1 cellular context compared by ENCODE assay signal in the genomic region with DNA sequence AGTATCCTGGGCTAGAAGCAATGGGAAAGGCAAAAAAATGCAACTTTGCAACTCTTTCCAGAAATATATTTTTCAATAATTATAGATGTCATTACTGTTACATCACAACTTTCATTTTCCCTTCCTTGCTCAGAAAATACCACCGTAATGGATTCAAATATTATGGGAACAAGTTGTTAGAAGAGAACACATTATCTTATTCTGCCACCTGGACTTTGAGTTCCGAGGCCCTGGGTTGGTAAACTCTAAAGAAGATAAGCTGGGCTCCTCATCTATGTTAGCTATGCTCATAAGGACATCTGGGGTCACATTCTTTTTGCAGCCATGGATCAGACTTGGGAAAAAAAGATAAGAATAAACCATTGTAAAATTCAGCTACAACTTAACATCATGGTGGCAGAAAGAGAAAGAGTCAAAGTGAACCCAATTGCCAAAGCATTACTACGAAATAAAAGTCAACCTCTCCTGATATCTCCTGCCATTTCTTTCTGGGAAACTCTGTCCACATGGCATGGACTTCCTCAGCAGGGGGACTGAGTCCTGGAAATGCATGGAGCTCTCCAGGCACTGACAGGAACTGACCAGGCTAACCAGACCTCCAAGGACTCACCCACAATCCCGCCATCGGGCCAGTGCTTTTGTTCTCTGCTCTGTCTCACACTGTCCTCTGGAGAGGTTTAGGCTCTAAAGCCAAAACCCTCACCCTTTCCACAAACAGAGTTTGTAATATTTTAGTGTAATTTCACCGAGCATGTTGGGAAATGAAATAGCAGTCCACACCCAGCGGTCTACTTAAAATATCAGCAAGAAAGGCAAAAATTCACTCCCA.
TF ChIP-seq lines count a peak whose summit lies in the region.

No MANE protein-coding gene starts in this region.

TF ChIP-seq in K562, 482 proteins besides CTCF, POLR2A, EP300 and RAD21 (continued from another document and continues in another):
- TF ChIP-seq, protein P1, sequence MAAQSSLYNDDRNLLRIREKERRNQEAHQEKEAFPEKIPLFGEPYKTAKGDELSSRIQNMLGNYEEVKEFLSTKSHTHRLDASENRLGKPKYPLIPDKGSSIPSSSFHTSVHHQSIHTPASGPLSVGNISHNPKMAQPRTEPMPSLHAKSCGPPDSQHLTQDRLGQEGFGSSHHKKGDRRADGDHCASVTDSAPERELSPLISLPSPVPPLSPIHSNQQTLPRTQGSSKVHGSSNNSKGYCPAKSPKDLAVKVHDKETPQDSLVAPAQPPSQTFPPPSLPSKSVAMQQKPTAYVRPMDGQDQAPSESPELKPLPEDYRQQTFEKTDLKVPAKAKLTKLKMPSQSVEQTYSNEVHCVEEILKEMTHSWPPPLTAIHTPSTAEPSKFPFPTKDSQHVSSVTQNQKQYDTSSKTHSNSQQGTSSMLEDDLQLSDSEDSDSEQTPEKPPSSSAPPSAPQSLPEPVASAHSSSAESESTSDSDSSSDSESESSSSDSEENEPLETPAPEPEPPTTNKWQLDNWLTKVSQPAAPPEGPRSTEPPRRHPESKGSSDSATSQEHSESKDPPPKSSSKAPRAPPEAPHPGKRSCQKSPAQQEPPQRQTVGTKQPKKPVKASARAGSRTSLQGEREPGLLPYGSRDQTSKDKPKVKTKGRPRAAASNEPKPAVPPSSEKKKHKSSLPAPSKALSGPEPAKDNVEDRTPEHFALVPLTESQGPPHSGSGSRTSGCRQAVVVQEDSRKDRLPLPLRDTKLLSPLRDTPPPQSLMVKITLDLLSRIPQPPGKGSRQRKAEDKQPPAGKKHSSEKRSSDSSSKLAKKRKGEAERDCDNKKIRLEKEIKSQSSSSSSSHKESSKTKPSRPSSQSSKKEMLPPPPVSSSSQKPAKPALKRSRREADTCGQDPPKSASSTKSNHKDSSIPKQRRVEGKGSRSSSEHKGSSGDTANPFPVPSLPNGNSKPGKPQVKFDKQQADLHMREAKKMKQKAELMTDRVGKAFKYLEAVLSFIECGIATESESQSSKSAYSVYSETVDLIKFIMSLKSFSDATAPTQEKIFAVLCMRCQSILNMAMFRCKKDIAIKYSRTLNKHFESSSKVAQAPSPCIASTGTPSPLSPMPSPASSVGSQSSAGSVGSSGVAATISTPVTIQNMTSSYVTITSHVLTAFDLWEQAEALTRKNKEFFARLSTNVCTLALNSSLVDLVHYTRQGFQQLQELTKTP (IDR thresholded peaks at IDR 0.05; ENCODE audit: low read depth in 1 of 2, partially characterized antibody in 2 of 2): peak in 1 of 2 experiments; percentile 59
- TF ChIP-seq BACH1 (tag; IDR thresholded peaks at IDR 0.05) (no peak), SMARCA4 (IDR thresholded peaks at IDR 0.05) (peak; percentile 94), MECOM (CRISPR knock-in tag; IDR thresholded peaks at IDR 0.05) (0 out of 2 replicates have a peak, but pooled peaks have one; percentile 65), DLX4 (CRISPR knock-in tag; IDR thresholded peaks at IDR 0.05) (no peak), ZNF584 (CRISPR knock-in tag; IDR thresholded peaks at IDR 0.05; ENCODE audit: low read depth) (no peak), SPI1 (IDR thresholded peaks at IDR 0.05; ENCODE audit: borderline replicate concordance, low read depth, low read length) (peak; percentile 8; the same call in 1 of the 2 replicates), SAFB2 (IDR thresholded peaks at IDR 0.05; ENCODE audit: borderline replicate concordance, low read depth, low read length, severe bottlenecking) (no peak), GATAD2B (IDR thresholded peaks at IDR 0.05; ENCODE audit: borderline replicate concordance) (peak; percentile 36; the same call in 1 of the 2 replicates), RCOR1 (IDR thresholded peaks at IDR 0.05; ENCODE audit: borderline replicate concordance in 1 of 2, low read depth in 2 of 2, low read length in 2 of 2) (peak in 1 of 2 experiments; percentile 79; a peak in 1 of 4 replicates), SMARCC2 (IDR thresholded peaks at IDR 0.05; ENCODE audit: low read depth) (peak; percentile 86; the same call in 1 of the 2 replicates), CREB1 (IDR thresholded peaks at IDR 0.05) (no peak), CREB1 (CRISPR knock-in tag; IDR thresholded peaks at IDR 0.05) (no peak), ZNF778 (CRISPR knock-in tag; IDR thresholded peaks at IDR 0.05) (no peak), FOXP1 (CRISPR knock-in tag; IDR thresholded peaks at IDR 0.05) (no peak), SMAD2 (IDR thresholded peaks at IDR 0.05; ENCODE audit: low read depth, low read length) (no peak), TEAD2 (tag; IDR thresholded peaks at IDR 0.05) (0 out of 2 replicates have a peak, but pooled peaks have one; percentile 26), ETV6 (IDR thresholded peaks at IDR 0.05; ENCODE audit: borderline replicate concordance in 1 of 2, low read depth in 2 of 2, low read length in 1 of 2) (no peak), ETV6 (CRISPR knock-in tag; IDR thresholded peaks at IDR 0.05; ENCODE audit: borderline replicate concordance) (no peak), ZBTB7A (IDR thresholded peaks at IDR 0.05; ENCODE audit: borderline replicate concordance, control insufficient read depth, low read depth, low read length) (no peak), DMBX1 (CRISPR knock-in tag; IDR thresholded peaks at IDR 0.05; ENCODE audit: borderline replicate concordance) (0 out of 2 replicates have a peak, but pooled peaks have one; percentile 33), ZNF274 (IDR thresholded peaks at IDR 0.05; ENCODE audit: borderline replicate concordance, low read depth, low read length) (no peak), USF2 (CRISPR knock-in tag; IDR thresholded peaks at IDR 0.05) (no peak), POLR2H (tag; IDR thresholded peaks at IDR 0.05; ENCODE audit: low read depth) (peak; percentile 31; the same call in 1 of the 2 replicates), MYC (IDR thresholded peaks at IDR 0.05; ENCODE audit: low read depth, low read length) (peak; percentile 8; the same call in 1 of the 2 replicates), MYC (CRISPR knock-in tag; IDR thresholded peaks at IDR 0.05; ENCODE audit: borderline replicate concordance, low read depth) (no peak), MAFF (IDR thresholded peaks at IDR 0.05; ENCODE audit: low read length) (no peak), CCNT2 (IDR thresholded peaks at IDR 0.05; ENCODE audit: borderline replicate concordance, extremely low read depth, insufficient read length, low read depth, low read length) (peak; percentile 90), PRMT5 (CRISPR knock-in tag; IDR thresholded peaks at IDR 0.05) (no peak), ZNF217 (CRISPR knock-in tag; IDR thresholded peaks at IDR 0.05) (no peak), ZNF253 (CRISPR knock-in tag; conservative IDR thresholded peaks at IDR 0.05) (no peak), OTX1 (CRISPR knock-in tag; IDR thresholded peaks at IDR 0.05) (0 out of 2 replicates have a peak, but pooled peaks have one; percentile 43), ZKSCAN8 (CRISPR knock-in tag; IDR thresholded peaks at IDR 0.05) (peak; percentile 50; the same call in 1 of the 2 replicates), ZNF77 (CRISPR knock-in tag; IDR thresholded peaks at IDR 0.05) (no peak), PHF8 (IDR thresholded peaks at IDR 0.05; ENCODE audit: borderline replicate concordance, low read length) (no peak), FOSL1 (tag; conservative IDR thresholded peaks at IDR 0.05) (peak; percentile 61), SRSF7 (optimal IDR thresholded peaks at IDR 0.05; ENCODE audit: low read depth, low read length) (no peak), HSF4 (CRISPR knock-in tag; IDR thresholded peaks at IDR 0.05; ENCODE audit: borderline replicate concordance) (no peak), TEAD1 (CRISPR knock-in tag; IDR thresholded peaks at IDR 0.05) (peak in 1 of 2 experiments; percentile 52; a peak in 1 of 4 replicates), ARID1B (IDR thresholded peaks at IDR 0.05) (peak; percentile 96), NFE2L1 (tag; IDR thresholded peaks at IDR 0.05; ENCODE audit: borderline replicate concordance, low read depth) (no peak), TSC22D4 (tag; IDR thresholded peaks at IDR 0.05) (no peak), ZFP36 (IDR thresholded peaks at IDR 0.05; ENCODE audit: low read depth, low read length, partially characterized antibody) (no peak), FIP1L1 (IDR thresholded peaks at IDR 0.05; ENCODE audit: low read depth, low read length, poor library complexity, severe bottlenecking) (no peak), NR2C1 (IDR thresholded peaks at IDR 0.05) (no peak), NR2C1 (tag; IDR thresholded peaks at IDR 0.05) (peak; percentile 37; the same call in 1 of the 2 replicates), DIDO1 (tag; IDR thresholded peaks at IDR 0.05; ENCODE audit: low read depth) (no peak), ZNF551 (CRISPR knock-in tag; IDR thresholded peaks at IDR 0.05) (no peak)
- TF ChIP-seq, protein P2, sequence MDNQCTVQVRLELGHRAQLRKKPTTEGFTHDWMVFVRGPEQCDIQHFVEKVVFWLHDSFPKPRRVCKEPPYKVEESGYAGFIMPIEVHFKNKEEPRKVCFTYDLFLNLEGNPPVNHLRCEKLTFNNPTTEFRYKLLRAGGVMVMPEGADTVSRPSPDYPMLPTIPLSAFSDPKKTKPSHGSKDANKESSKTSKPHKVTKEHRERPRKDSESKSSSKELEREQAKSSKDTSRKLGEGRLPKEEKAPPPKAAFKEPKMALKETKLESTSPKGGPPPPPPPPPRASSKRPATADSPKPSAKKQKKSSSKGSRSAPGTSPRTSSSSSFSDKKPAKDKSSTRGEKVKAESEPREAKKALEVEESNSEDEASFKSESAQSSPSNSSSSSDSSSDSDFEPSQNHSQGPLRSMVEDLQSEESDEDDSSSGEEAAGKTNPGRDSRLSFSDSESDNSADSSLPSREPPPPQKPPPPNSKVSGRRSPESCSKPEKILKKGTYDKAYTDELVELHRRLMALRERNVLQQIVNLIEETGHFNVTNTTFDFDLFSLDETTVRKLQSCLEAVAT (IDR thresholded peaks at IDR 0.05): 0 out of 4 replicates have a peak, but pooled peaks of 1 of the 2 experiments have one; percentile 23
- TF ChIP-seq, protein P3, sequence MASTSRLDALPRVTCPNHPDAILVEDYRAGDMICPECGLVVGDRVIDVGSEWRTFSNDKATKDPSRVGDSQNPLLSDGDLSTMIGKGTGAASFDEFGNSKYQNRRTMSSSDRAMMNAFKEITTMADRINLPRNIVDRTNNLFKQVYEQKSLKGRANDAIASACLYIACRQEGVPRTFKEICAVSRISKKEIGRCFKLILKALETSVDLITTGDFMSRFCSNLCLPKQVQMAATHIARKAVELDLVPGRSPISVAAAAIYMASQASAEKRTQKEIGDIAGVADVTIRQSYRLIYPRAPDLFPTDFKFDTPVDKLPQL (IDR thresholded peaks at IDR 0.05; ENCODE audit: extremely low read depth, insufficient read length): no peak
- TF ChIP-seq, protein P4, sequence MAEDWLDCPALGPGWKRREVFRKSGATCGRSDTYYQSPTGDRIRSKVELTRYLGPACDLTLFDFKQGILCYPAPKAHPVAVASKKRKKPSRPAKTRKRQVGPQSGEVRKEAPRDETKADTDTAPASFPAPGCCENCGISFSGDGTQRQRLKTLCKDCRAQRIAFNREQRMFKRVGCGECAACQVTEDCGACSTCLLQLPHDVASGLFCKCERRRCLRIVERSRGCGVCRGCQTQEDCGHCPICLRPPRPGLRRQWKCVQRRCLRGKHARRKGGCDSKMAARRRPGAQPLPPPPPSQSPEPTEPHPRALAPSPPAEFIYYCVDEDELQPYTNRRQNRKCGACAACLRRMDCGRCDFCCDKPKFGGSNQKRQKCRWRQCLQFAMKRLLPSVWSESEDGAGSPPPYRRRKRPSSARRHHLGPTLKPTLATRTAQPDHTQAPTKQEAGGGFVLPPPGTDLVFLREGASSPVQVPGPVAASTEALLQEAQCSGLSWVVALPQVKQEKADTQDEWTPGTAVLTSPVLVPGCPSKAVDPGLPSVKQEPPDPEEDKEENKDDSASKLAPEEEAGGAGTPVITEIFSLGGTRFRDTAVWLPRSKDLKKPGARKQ (CRISPR knock-in tag; IDR thresholded peaks at IDR 0.05): no peak
- TF ChIP-seq, protein P5, sequence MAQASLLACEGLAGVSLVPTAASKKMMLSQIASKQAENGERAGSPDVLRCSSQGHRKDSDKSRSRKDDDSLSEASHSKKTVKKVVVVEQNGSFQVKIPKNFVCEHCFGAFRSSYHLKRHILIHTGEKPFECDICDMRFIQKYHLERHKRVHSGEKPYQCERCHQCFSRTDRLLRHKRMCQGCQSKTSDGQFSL (CRISPR knock-in tag; IDR thresholded peaks at IDR 0.05): no peak
- TF ChIP-seq, protein P5 (tag; IDR thresholded peaks at IDR 0.05): peak in 1 of 2 experiments; percentile 39; a peak in 1 of 4 replicates
- TF ChIP-seq, protein P6, sequence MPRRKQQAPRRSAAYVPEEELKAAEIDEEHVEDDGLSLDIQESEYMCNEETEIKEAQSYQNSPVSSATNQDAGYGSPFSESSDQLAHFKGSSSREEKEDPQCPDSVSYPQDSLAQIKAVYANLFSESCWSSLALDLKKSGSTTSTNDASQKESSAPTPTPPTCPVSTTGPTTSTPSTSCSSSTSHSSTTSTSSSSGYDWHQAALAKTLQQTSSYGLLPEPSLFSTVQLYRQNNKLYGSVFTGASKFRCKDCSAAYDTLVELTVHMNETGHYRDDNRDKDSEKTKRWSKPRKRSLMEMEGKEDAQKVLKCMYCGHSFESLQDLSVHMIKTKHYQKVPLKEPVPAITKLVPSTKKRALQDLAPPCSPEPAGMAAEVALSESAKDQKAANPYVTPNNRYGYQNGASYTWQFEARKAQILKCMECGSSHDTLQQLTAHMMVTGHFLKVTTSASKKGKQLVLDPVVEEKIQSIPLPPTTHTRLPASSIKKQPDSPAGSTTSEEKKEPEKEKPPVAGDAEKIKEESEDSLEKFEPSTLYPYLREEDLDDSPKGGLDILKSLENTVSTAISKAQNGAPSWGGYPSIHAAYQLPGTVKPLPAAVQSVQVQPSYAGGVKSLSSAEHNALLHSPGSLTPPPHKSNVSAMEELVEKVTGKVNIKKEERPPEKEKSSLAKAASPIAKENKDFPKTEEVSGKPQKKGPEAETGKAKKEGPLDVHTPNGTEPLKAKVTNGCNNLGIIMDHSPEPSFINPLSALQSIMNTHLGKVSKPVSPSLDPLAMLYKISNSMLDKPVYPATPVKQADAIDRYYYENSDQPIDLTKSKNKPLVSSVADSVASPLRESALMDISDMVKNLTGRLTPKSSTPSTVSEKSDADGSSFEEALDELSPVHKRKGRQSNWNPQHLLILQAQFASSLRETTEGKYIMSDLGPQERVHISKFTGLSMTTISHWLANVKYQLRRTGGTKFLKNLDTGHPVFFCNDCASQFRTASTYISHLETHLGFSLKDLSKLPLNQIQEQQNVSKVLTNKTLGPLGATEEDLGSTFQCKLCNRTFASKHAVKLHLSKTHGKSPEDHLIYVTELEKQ (CRISPR knock-in tag; IDR thresholded peaks at IDR 0.05): no peak
